ENCODE assay signal across 8 cellular contexts in the genomic region with DNA sequence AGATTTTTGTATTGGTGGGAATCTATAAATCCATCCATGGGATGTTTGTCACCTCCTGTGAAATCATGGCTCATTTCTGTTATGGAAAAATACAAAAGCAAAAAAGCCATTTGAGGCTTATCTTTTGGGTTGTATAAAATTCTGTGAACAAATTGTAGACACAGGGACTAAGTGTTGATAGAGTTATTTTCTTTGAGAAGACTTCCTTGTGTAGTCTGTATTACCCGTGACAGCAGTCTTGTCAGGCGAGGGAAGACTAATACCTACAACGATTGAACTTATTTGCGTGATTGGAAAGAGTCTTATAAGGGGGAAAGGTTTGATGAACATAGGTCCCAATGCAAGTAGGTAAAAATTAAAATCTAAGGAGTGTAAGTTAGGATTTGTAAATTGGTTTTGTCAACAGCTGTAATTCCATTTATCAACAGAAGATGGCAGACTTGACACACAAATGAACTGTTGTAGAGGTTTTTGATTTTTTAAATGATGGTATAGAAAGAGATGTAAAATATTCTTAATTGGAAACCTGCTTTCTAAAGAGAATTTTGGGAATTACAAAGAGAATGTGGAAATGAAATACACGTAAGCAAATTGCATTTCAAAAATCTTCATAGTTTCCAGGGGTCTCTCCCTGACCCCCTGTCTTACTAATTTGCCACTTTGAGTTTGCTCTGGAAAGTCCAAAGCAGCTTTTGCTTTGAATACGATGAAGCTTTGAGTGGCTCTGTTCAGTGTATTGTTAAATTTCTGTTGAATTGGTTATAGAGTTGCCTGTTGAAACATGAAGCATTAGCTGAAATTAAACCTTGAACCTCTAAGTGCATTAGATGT. TPM values are rescaled to one million over a fixed set of nuclear protein-coding genes. Genes with fewer than 3 reads are reported as not detected.
DNase-seq lines count a peak whose midpoint lies in the region; ATAC-seq, FAIRE-seq and TF ChIP-seq lines count a peak whose summit lies in the region.

No MANE protein-coding gene starts in this region.

- peaks cover 14% of the 10 kb centered on the region for H3K4me1 Mint-ChIP-seq in activated naive CD8-positive, alpha-beta T cell treated with anti-CD3 and anti-CD28 coated beads, Interleukin-2, amount 50 U/mL, for 24 hours

- H3K27ac Mint-ChIP-seq in activated naive CD8-positive, alpha-beta T cell treated with anti-CD3 and anti-CD28 coated beads, Interleukin-2, amount 50 U/mL, for 24 hours: no peak overlapping the region

- FAIRE-seq in kidney (lab: Jason Lieb, UNC): peak; percentile 90

- no peaks in the 10 kb centered on the region for H3K9me3 Mint-ChIP-seq in activated naive CD8-positive, alpha-beta T cell treated with anti-CD3 and anti-CD28 coated beads, Interleukin-2, amount 50 U/mL, for 24 hours

- H3K36me3 Mint-ChIP-seq in activated naive CD8-positive, alpha-beta T cell treated with anti-CD3 and anti-CD28 coated beads, Interleukin-2, amount 50 U/mL, for 24 hours (ENCODE audit: low read depth): peaks cover 12% of the 10 kb centered on the region

- TF ChIP-seq POLR2A in vagina (IDR thresholded peaks at IDR 0.05): no peak

- H3K27ac ChIP-seq in kidney (ENCODE audit: low read depth in 2 of 2, low read length in 2 of 2) (no peak overlapping the region), vagina (no peak overlapping the region)

- H3K27me3 Mint-ChIP-seq in activated naive CD8-positive, alpha-beta T cell treated with anti-CD3 and anti-CD28 coated beads, Interleukin-2, amount 50 U/mL, for 24 hours: no peaks in the 10 kb centered on the region

- H3K9me3 ChIP-seq in kidney (ENCODE audit: control insufficient read depth in 1 of 2, low read length in 2 of 2) (no peaks in the 10 kb centered on the region), vagina (no peaks in the 10 kb centered on the region)

- H3K4me3 ChIP-seq in kidney (ENCODE audit: low read length in 2 of 2) (no peak overlapping the region), vagina (no peak overlapping the region)

- in situ Hi-C loops in Caki2 (cut with HindIII; ENCODE audit: low pct_unique_long_range_greater_than_20kb, low sequenced_read_pairs): no loop called here

- no peaks in the 10 kb centered on the region for H3K36me3 ChIP-seq in kidney (ENCODE audit: control insufficient read depth in 1 of 2, insufficient read depth in 2 of 2, low read length in 2 of 2)
- H3K36me3 ChIP-seq in vagina: peaks cover 0 to 8% of the 10 kb centered on the region in 2 donors

- H3K4me1 ChIP-seq in kidney (ENCODE audit: control insufficient read depth in 1 of 2, insufficient read depth in 1 of 2, low read depth in 1 of 2, low read length in 2 of 2) (no peaks in the 10 kb centered on the region), vagina (no peaks in the 10 kb centered on the region)

- no peak overlapping the region for H3K9ac ChIP-seq in kidney (ENCODE audit: low read length in 2 of 2)

- H3K27me3 ChIP-seq in vagina: no peaks in the 10 kb centered on the region

- intact Hi-C loops in kidney (cut with DNase I) (no loop called here), vagina (cut with DNase I) (no loop called here)

- TF ChIP-seq CTCF in kidney (IDR thresholded peaks at IDR 0.05; ENCODE audit: borderline replicate concordance, extremely low read depth, insufficient read depth): peak; percentile 59
- TF ChIP-seq CTCF in vagina (IDR thresholded peaks at IDR 0.05): peak; percentile 49 to 83 (median 60)

- no peak overlapping the region for H3K4me3 Mint-ChIP-seq in activated naive CD8-positive, alpha-beta T cell treated with anti-CD3 and anti-CD28 coated beads, Interleukin-2, amount 50 U/mL, for 24 hours

- DNase-seq in Caki2 (ENCODE audit: low read depth) (peak; percentile 16), HS-27A (ENCODE audit: low read depth) (peak; percentile 22), amniotic epithelial cell (ENCODE audit: low read depth) (peak; percentile 41), kidney (no peak), vagina (ENCODE audit: extremely low spot score in 2 of 2) (no peak), amniotic stem cell (lab: John Stamatoyannopoulos, UW) (no peak)
- no peak for DNase-seq in activated naive CD8-positive, alpha-beta T cell treated with anti-CD3 and anti-CD28 coated beads, Interleukin-2, amount 50 U/mL, for 24 hours

- ATAC-seq in activated naive CD8-positive, alpha-beta T cell treated with anti-CD3 and anti-CD28 coated beads, Interleukin-2, amount 50 U/mL, for 24 hours: no peak
- no peak for ATAC-seq in HG02970 (IDR thresholded peaks at IDR 0.05; ENCODE audit: low FRiP score, unreplicated experiment)

RNA-seq across cellular contexts. Expression of gene SLC25A26, which starts 33.2 kb away (rescaled TPM):
- 24.8 and 42.9 TPM in 2 replicates for total RNA-seq in Caki2 (2014; rRNA removed; shearing (Covaris generic); ENCODE audit: low replicate concordance)
- total RNA-seq in kidney: 23.9 TPM
- 25.4 TPM for polyA plus RNA-seq in kidney (ENCODE audit: insufficient read depth, low read depth, low replicate concordance)
- 21.6 TPM for total RNA-seq in vagina

Comparison
In these comparisons a context has a peak if more than half of its experiments do, and no peak if none do; other contexts are left out.
1. DNase-seq: peak in Caki2 (single experiment), HS-27A (single experiment) and amniotic epithelial cell (single experiment); none in kidney (single experiment), vagina (0 of 2), activated naive CD8-positive, alpha-beta T cell treated with anti-CD3 and anti-CD28 coated beads, Interleukin-2, amount 50 U/mL, for 24 hours (single experiment) and amniotic stem cell (single experiment).